17 cellular contexts compared by ENCODE assay signal in genomic region chr4:100949350-100949935, GRCh38.
"Had no signal": no experiment of that assay in that cellular context is flagged by ENCODE, and none has a peak within 500 bp of the region (broad histone marks: within the 10 kb centered on the region; RNA-seq: fewer than 3 reads in every experiment).

No MANE protein-coding gene starts in this region.

- H3K36me3 ChIP-seq: colonic mucosa, sigmoid colon, thoracic aorta had no signal

- H3K4me3 Mint-ChIP-seq: activated B cell treated with CpG ODN at 0.5 μM for 24 hours; activated CD4-positive, alpha-beta T cell treated with anti-CD3 and anti-CD28 coated beads, Interleukin-2, amount 10 ng/mL, durations not matched to agents 7 days and 5 days; activated naive CD4-positive, alpha-beta T cell treated with anti-CD3 and anti-CD28 coated beads for 36 hours; activated T-helper 17 cell treated with anti-CD3 and anti-CD28 coated beads, Interleukin-2, amount 50 U/mL, for 72 hours; neural crest cell; stimulated activated naive CD8-positive, alpha-beta T cell treated with anti-CD3 and anti-CD28 coated beads, Interleukin-15, Interleukin-2, amounts not matched to agents 100 ng/mL and 50 ng/mL, for 24 hours; T-helper 17 cell had no signal

- H3K4me3 ChIP-seq: colonic mucosa, sigmoid colon, thoracic aorta had no signal

- H3K27me3 Mint-ChIP-seq: activated T-helper 17 cell treated with anti-CD3 and anti-CD28 coated beads, Interleukin-2, amount 50 U/mL, for 72 hours; T-helper 17 cell had no signal

- H3K9me3 ChIP-seq: colonic mucosa, sigmoid colon, thoracic aorta had no signal

- H3K4me1 Mint-ChIP-seq: activated CD4-positive, alpha-beta T cell treated with anti-CD3 and anti-CD28 coated beads, Interleukin-2, amount 10 ng/mL, durations not matched to agents 7 days and 5 days; activated T-helper 17 cell treated with anti-CD3 and anti-CD28 coated beads, Interleukin-2, amount 50 U/mL, for 72 hours; neural crest cell; T-helper 17 cell had no signal

- H3K9me3 Mint-ChIP-seq: activated CD4-positive, alpha-beta T cell treated with anti-CD3 and anti-CD28 coated beads, Interleukin-2, amount 10 ng/mL, durations not matched to agents 7 days and 5 days; activated naive CD4-positive, alpha-beta T cell treated with anti-CD3 and anti-CD28 coated beads for 36 hours; activated T-helper 17 cell treated with anti-CD3 and anti-CD28 coated beads, Interleukin-2, amount 50 U/mL, for 72 hours; neural crest cell; stimulated activated naive CD8-positive, alpha-beta T cell treated with anti-CD3 and anti-CD28 coated beads, Interleukin-15, Interleukin-2, amounts not matched to agents 100 ng/mL and 50 ng/mL, for 24 hours had no signal

- H3K27ac ChIP-seq: colonic mucosa, sigmoid colon, thoracic aorta had no signal

- DNase-seq: activated B cell treated with CpG ODN at 0.5 μM for 24 hours; activated CD4-positive, alpha-beta T cell treated with anti-CD3 and anti-CD28 coated beads, Interleukin-2, amount 10 ng/mL, durations not matched to agents 7 days and 5 days; activated CD8-positive, alpha-beta memory T cell treated with anti-CD3 and anti-CD28 coated beads for 24 hours; activated naive CD4-positive, alpha-beta T cell treated with anti-CD3 and anti-CD28 coated beads for 36 hours; caudate nucleus; colonic mucosa; effector CD8-positive, alpha-beta T cell; foreskin melanocyte; head of caudate nucleus; sigmoid colon; stimulated activated CD4-positive, alpha-beta T cell treated with anti-CD3 and anti-CD28 coated beads, Interleukin-4, amount 100 ng/mL, for 1 hour; stimulated activated CD8-positive, alpha-beta memory T cell treated with anti-CD3 and anti-CD28 coated beads, Interleukin-4, amount 100 ng/mL, for 48 hours; T-helper 17 cell had no signal

- H3K4me1 ChIP-seq: colonic mucosa, sigmoid colon had no signal

- ATAC-seq: activated T-helper 17 cell treated with anti-CD3 and anti-CD28 coated beads, Interleukin-2, amount 50 U/mL, for 72 hours; T-helper 17 cell had no signal

- H3K27me3 ChIP-seq: colonic mucosa, sigmoid colon had no signal

- H3K27ac Mint-ChIP-seq: activated B cell treated with CpG ODN at 0.5 μM for 24 hours; activated CD4-positive, alpha-beta T cell treated with anti-CD3 and anti-CD28 coated beads, Interleukin-2, amount 10 ng/mL, durations not matched to agents 7 days and 5 days; activated naive CD4-positive, alpha-beta T cell treated with anti-CD3 and anti-CD28 coated beads for 36 hours; activated T-helper 17 cell treated with anti-CD3 and anti-CD28 coated beads, Interleukin-2, amount 50 U/mL, for 72 hours; stimulated activated naive CD8-positive, alpha-beta T cell treated with anti-CD3 and anti-CD28 coated beads, Interleukin-15, Interleukin-2, amounts not matched to agents 100 ng/mL and 50 ng/mL, for 24 hours; T-helper 17 cell had no signal
